In genomic region chr22:19955241-19956128, GRCh38 we compare ENCODE assay signal across 13 cellular contexts. TPM values are rescaled to one million over a fixed set of nuclear protein-coding genes. Genes with fewer than 3 reads are reported as not detected.
DNase-seq lines count a peak whose midpoint lies in the region; ATAC-seq, FAIRE-seq and TF ChIP-seq lines count a peak whose summit lies in the region.
"Had no signal": no experiment of that assay in that cellular context is flagged by ENCODE, and none has a peak within 500 bp of the region (broad histone marks: within the 10 kb centered on the region; RNA-seq: fewer than 3 reads in every experiment).

No MANE protein-coding gene starts in this region.

- TF ChIP-seq CTCF in breast epithelium (IDR thresholded peaks at IDR 0.05) (no peak), MCF 10A (IDR thresholded peaks at IDR 0.05; ENCODE audit: unreplicated experiment) (no peak), keratinocyte (optimal IDR thresholded peaks at IDR 0.05 in 1 of 3, IDR thresholded peaks at IDR 0.05 in 1 of 3, conservative IDR thresholded peaks at IDR 0.05 in 1 of 3; ENCODE audit: extremely low read depth in 1 of 3, insufficient read depth in 2 of 3, low read length in 3 of 3) (no peak), lower leg skin (IDR thresholded peaks at IDR 0.05) (no peak), WTC11 (IDR thresholded peaks at IDR 0.05) (no peak)

- peak overlapping the region; percentile 35 for H3K4me2 ChIP-seq in keratinocyte (ENCODE audit: control insufficient read depth, extremely low read depth, insufficient read depth, low read depth, low read length)

- H2AFZ ChIP-seq in keratinocyte (ENCODE audit: control insufficient read depth, low read length) = no peak overlapping the region

- no peaks in the 10 kb centered on the region for H3K27me3 Mint-ChIP-seq in MCF 10A (ENCODE audit: insufficient read depth, unreplicated experiment)
- no peaks in the 10 kb centered on the region for H3K27me3 Mint-ChIP-seq in activated naive CD8-positive, alpha-beta T cell treated with anti-CD3 and anti-CD28 coated beads, Interleukin-2, amount 50 U/mL, for 24 hours
- no peaks in the 10 kb centered on the region for H3K27me3 Mint-ChIP-seq in WTC11 (ENCODE audit: low read depth)
- H3K27me3 Mint-ChIP-seq: B cell had no signal

- peaks cover 7% of the 10 kb centered on the region for H3K4me1 Mint-ChIP-seq in MCF 10A (ENCODE audit: insufficient read depth, unreplicated experiment)
- H3K4me1 Mint-ChIP-seq in activated naive CD8-positive, alpha-beta T cell treated with anti-CD3 and anti-CD28 coated beads, Interleukin-2, amount 50 U/mL, for 24 hours = peaks cover 13% of the 10 kb centered on the region
- H3K4me1 Mint-ChIP-seq in WTC11 = peaks cover 28% of the 10 kb centered on the region

- H3K4me3 ChIP-seq in breast epithelium = no peak overlapping the region
- H3K4me3 ChIP-seq in keratinocyte (ENCODE audit: control insufficient read depth in 2 of 3, extremely low read depth in 1 of 3, insufficient read depth in 2 of 3, low read depth in 1 of 3, low read length in 3 of 3) = peak overlapping the region in 2 of 3 experiments; percentile 32 to 33
- no peak overlapping the region for H3K4me3 ChIP-seq in aorta (ENCODE audit: low read length in 2 of 2)
- H3K4me3 ChIP-seq in lower leg skin (ENCODE audit: low read depth, poor library complexity, severe bottlenecking) = no peak overlapping the region

- H4K20me1 ChIP-seq in keratinocyte (ENCODE audit: control insufficient read depth, extremely low read depth, insufficient read depth, low read length) = peaks cover 4% of the 10 kb centered on the region

- 71 to 72% methylated on average over 19 of the region's 19 CpGs for WGBS in aorta, 2 donors
- 46 to 53% methylated on average over 19 of the region's 19 CpGs for WGBS in lower leg skin, 2 donors

- H3K36me3 Mint-ChIP-seq in MCF 10A (ENCODE audit: insufficient read depth, unreplicated experiment) (peaks cover 22% of the 10 kb centered on the region), WTC11 (peaks cover 4% of the 10 kb centered on the region)
- H3K36me3 Mint-ChIP-seq in activated naive CD8-positive, alpha-beta T cell treated with anti-CD3 and anti-CD28 coated beads, Interleukin-2, amount 50 U/mL, for 24 hours (ENCODE audit: low read depth) = peaks cover 4% of the 10 kb centered on the region

- ATAC-seq in activated naive CD8-positive, alpha-beta T cell treated with anti-CD3 and anti-CD28 coated beads, Interleukin-2, amount 50 U/mL, for 24 hours = peak; percentile 26
- ATAC-seq in aorta (ENCODE audit: low FRiP score) = no peak
- ATAC-seq in WTC11 = no peak

- H3K9me3 ChIP-seq in breast epithelium = no peaks in the 10 kb centered on the region
- H3K9me3 ChIP-seq in keratinocyte (ENCODE audit: control insufficient read depth, low read depth, low read length) = no peaks in the 10 kb centered on the region
- H3K9me3 ChIP-seq in aorta (ENCODE audit: control insufficient read depth, low read length) = no peaks in the 10 kb centered on the region

- H3K9me1 ChIP-seq in keratinocyte (ENCODE audit: control insufficient read depth, extremely low read depth, insufficient read depth, low read length) = no peaks in the 10 kb centered on the region

- peak overlapping the region; percentile 28 for H3K9ac ChIP-seq in keratinocyte (ENCODE audit: control insufficient read depth, extremely low read depth, insufficient read depth, low read length)

- H3K27ac ChIP-seq in breast epithelium (peak overlapping the region; percentile 57 to 69), keratinocyte (ENCODE audit: control insufficient read depth, insufficient read depth, low read length) (no peak overlapping the region), aorta (ENCODE audit: low read depth in 1 of 2, low read length in 2 of 2) (no peak overlapping the region)

- H3K27ac Mint-ChIP-seq in MCF 10A (ENCODE audit: low read depth, unreplicated experiment) = no peak overlapping the region
- H3K27ac Mint-ChIP-seq in activated naive CD8-positive, alpha-beta T cell treated with anti-CD3 and anti-CD28 coated beads, Interleukin-2, amount 50 U/mL, for 24 hours = no peak overlapping the region
- no peak overlapping the region for H3K27ac Mint-ChIP-seq in WTC11
- H3K27ac Mint-ChIP-seq: B cell had no signal

- H3K36me3 ChIP-seq in breast epithelium = no peaks in the 10 kb centered on the region
- H3K36me3 ChIP-seq in keratinocyte (ENCODE audit: control insufficient read depth in 2 of 2, extremely low read depth in 1 of 2, insufficient read depth in 2 of 2, low read length in 2 of 2) = peaks cover 9% of the 10 kb centered on the region in 2 experiments
- H3K36me3 ChIP-seq in aorta (ENCODE audit: control insufficient read depth in 1 of 2, insufficient read depth in 2 of 2, low read length in 1 of 2) = no peaks in the 10 kb centered on the region

- CTCF ChIA-PET in MCF 10A (lab: Yijun Ruan, JAX) (interaction anchor here (0.6 kb wide), 1 partner anchor 15 kb away, joined by 3 read pairs; no protein-coding TSS in a partner anchor), WTC11 (lab: Charles Lee) (interaction anchor here (0.7 to 3.3 kb wide), 5 partner anchors 8 to 401 kb away, joined by 3 to 28 read pairs (median 3); no protein-coding TSS in a partner anchor)

- H3K9me3 Mint-ChIP-seq in MCF 10A (ENCODE audit: unreplicated experiment) (no peaks in the 10 kb centered on the region), WTC11 (no peaks in the 10 kb centered on the region)
- H3K9me3 Mint-ChIP-seq in activated naive CD8-positive, alpha-beta T cell treated with anti-CD3 and anti-CD28 coated beads, Interleukin-2, amount 50 U/mL, for 24 hours = no peaks in the 10 kb centered on the region

- dilution Hi-C loops in keratinocyte (cut with MboI; ENCODE audit: extremely low pct_ligation_motif_present, low sequenced_read_pairs) = no loop called here

- no peak for FAIRE-seq in keratinocyte (lab: Jason Lieb, UNC)
- FAIRE-seq: G401.6, urothelium cell line had no signal

- no TSS peak for BruUV-seq in MCF 10A (replicated peaks; lab: Mats Ljungman, UMichigan)

- intact Hi-C loops in breast epithelium (cut with DNase I; ENCODE audit: low total_unique reads) (no loop called here), MCF 10A (cut with micrococcal nuclease) (no loop called here), aorta (cut with DNase I) (no loop called here), lower leg skin (cut with DNase I; ENCODE audit: low total_unique reads) (no loop called here)

- DNase-seq in breast epithelium (ENCODE audit: low spot score in 2 of 2) = no peak
- no peak for DNase-seq in MCF 10A (ENCODE audit: unreplicated experiment)
- no peak for DNase-seq in activated naive CD8-positive, alpha-beta T cell treated with anti-CD3 and anti-CD28 coated beads, Interleukin-2, amount 50 U/mL, for 24 hours
- no peak for DNase-seq in keratinocyte (ENCODE audit: low read depth, low spot score)
- DNase-seq in aorta = peak; percentile 43 to 62
- no peak for DNase-seq in NCI-H82 treated with DMSO at 0.1 percent for 48 hours (lab: John Stamatoyannopoulos, UW; ENCODE audit: unreplicated experiment)
- no peak for DNase-seq in lower leg skin (ENCODE audit: low spot score in 2 of 2)
- no peak for DNase-seq in WTC11 (ENCODE audit: low spot score)
- DNase-seq: activated CD8-positive, alpha-beta memory T cell treated with anti-CD3 and anti-CD28 coated beads for 24 hours; amygdala had no signal

- peaks cover 7% of the 10 kb centered on the region for H3K79me2 ChIP-seq in keratinocyte (ENCODE audit: control insufficient read depth, insufficient read depth, low read length)

- H3K4me3 Mint-ChIP-seq in MCF 10A (ENCODE audit: unreplicated experiment) (no peak overlapping the region), WTC11 (no peak overlapping the region)
- no peak overlapping the region for H3K4me3 Mint-ChIP-seq in activated naive CD8-positive, alpha-beta T cell treated with anti-CD3 and anti-CD28 coated beads, Interleukin-2, amount 50 U/mL, for 24 hours
- H3K4me3 Mint-ChIP-seq: B cell had no signal

- H3K27me3 ChIP-seq in breast epithelium (no peaks in the 10 kb centered on the region), keratinocyte (ENCODE audit: control insufficient read depth, extremely low read depth, insufficient read depth, low read length) (no peaks in the 10 kb centered on the region), aorta (ENCODE audit: control insufficient read depth in 1 of 2, insufficient read depth in 2 of 2, low read length in 1 of 2) (no peaks in the 10 kb centered on the region)

- POLR2A ChIA-PET in MCF 10A (lab: Yijun Ruan, JAX) (interaction anchor here (0.6 to 0.8 kb wide), 3 partner anchors 22 to 174 kb away, joined by 3 to 5 read pairs (median 5); no protein-coding TSS in a partner anchor), WTC11 (lab: Charles Lee) (no interaction called here)

- H3K4me1 ChIP-seq in breast epithelium (peaks cover 3 to 16% of the 10 kb centered on the region in 2 donors), keratinocyte (ENCODE audit: control insufficient read depth, extremely low read depth, insufficient read depth, low read length) (peaks cover 22% of the 10 kb centered on the region), aorta (ENCODE audit: control insufficient read depth in 1 of 2, insufficient read depth in 2 of 2, low read length in 2 of 2) (no peaks in the 10 kb centered on the region)

- TF ChIP-seq POLR2A in breast epithelium (IDR thresholded peaks at IDR 0.05) (no peak), lower leg skin (IDR thresholded peaks at IDR 0.05) (no peak)

RNA-seq across cellular contexts. Expression of gene TXNRD2, which starts 13.9 kb away (rescaled TPM):
- total RNA-seq in breast epithelium (10 to 100 TPM; 13.8 to 22.8 (median 20.6) TPM), MCF 10A (2022) (28.7 and 39.9 TPM in 2 replicates), aorta (10 to 100 TPM; 21.0 to 29.5 TPM), lower leg skin (10 to 100 TPM; 10.9 to 16.8 (median 15.2) TPM), WTC11 (2021) (15.9 to 18.8 TPM (median 18.8 TPM) in 3 replicates)
- polyA plus RNA-seq in keratinocyte (12.9 to 18.6 TPM (median 16.0 TPM) in 3 replicates), aorta (10 to 100 TPM; 13.3 to 59.0 TPM)
- polyA plus RNA-seq in keratinocyte (2011; ENCODE audit: low read depth) = 2.3 TPM
- 7.3 and 14.2 TPM in 2 replicates for polyA plus RNA-seq in keratinocyte (2011; cell fraction: cytosol; rRNA removed)
- polyA plus RNA-seq in keratinocyte (2011; cell fraction: nucleus; rRNA removed) = 16.4 and 18.1 TPM in 2 replicates
- polyA plus RNA-seq in keratinocyte (2012; ENCODE audit: low replicate concordance) = 10.1 and 20.8 TPM in 2 replicates
- 8.9 to 29.3 TPM (median 11.3 TPM) in 3 replicates for polyA minus RNA-seq in keratinocyte
- 12.1 TPM for polyA minus RNA-seq in keratinocyte (2011; cell fraction: cytosol; rRNA and poly(A)+ RNA removed)
- polyA minus RNA-seq in keratinocyte (2011; cell fraction: nucleus; rRNA and poly(A)+ RNA removed) = 11.1 and 14.0 TPM in 2 replicates

RNA-seq across cellular contexts. Expression of gene COMT, which starts 13.9 kb away (rescaled TPM):
- total RNA-seq in breast epithelium = 100 to 1,000 TPM; 136 to 198 (median 196) TPM
- 196 and 208 TPM in 2 replicates for total RNA-seq in MCF 10A (2022)
- polyA plus RNA-seq in keratinocyte = 130 to 225 TPM (median 139 TPM) in 3 replicates
- 48.0 TPM for polyA plus RNA-seq in keratinocyte (2011; ENCODE audit: low read depth)
- 86.7 and 217 TPM in 2 replicates for polyA plus RNA-seq in keratinocyte (2011; cell fraction: cytosol; rRNA removed)
- polyA plus RNA-seq in keratinocyte (2011; cell fraction: nucleus; rRNA removed) = 187 and 206 TPM in 2 replicates
- 146 and 212 TPM in 2 replicates for polyA plus RNA-seq in keratinocyte (2012; ENCODE audit: low replicate concordance)
- 68.4 to 164 TPM (median 70.9 TPM) in 3 replicates for polyA minus RNA-seq in keratinocyte
- 238 TPM for polyA minus RNA-seq in keratinocyte (2011; cell fraction: cytosol; rRNA and poly(A)+ RNA removed)
- polyA minus RNA-seq in keratinocyte (2011; cell fraction: nucleus; rRNA and poly(A)+ RNA removed) = 73.4 and 85.4 TPM in 2 replicates
- 100 to 1,000 TPM; 101 to 111 TPM for total RNA-seq in aorta
- 100 to 1,000 TPM in 1 of 2 donors, 10 to 100 TPM in 1; 96.7 to 176 TPM for polyA plus RNA-seq in aorta
- total RNA-seq in lower leg skin = 100 to 1,000 TPM; 224 to 306 (median 272) TPM
- total RNA-seq in WTC11 (2021) = 30.8 to 38.0 TPM (median 36.1 TPM) in 3 replicates

Comparison
In these comparisons a context has a peak if more than half of its experiments do, and no peak if none do; other contexts are left out.
1. DNase-seq: peak in aorta (2 of 2); none in breast epithelium (0 of 2), MCF 10A (single experiment), activated naive CD8-positive, alpha-beta T cell treated with anti-CD3 and anti-CD28 coated beads, Interleukin-2, amount 50 U/mL, for 24 hours (single experiment), keratinocyte (single experiment), NCI-H82 treated with DMSO at 0.1 percent for 48 hours (single experiment), lower leg skin (0 of 2) and WTC11 (single experiment).
2. H3K27ac ChIP-seq: peak in breast epithelium (2 of 2); none in keratinocyte (single experiment) and aorta (0 of 2).
3. H3K4me3 ChIP-seq: peak in keratinocyte (2 of 3); none in breast epithelium (0 of 3), aorta (0 of 2) and lower leg skin (single experiment).